2 cellular contexts compared by ENCODE assay signal in the genomic region with DNA sequence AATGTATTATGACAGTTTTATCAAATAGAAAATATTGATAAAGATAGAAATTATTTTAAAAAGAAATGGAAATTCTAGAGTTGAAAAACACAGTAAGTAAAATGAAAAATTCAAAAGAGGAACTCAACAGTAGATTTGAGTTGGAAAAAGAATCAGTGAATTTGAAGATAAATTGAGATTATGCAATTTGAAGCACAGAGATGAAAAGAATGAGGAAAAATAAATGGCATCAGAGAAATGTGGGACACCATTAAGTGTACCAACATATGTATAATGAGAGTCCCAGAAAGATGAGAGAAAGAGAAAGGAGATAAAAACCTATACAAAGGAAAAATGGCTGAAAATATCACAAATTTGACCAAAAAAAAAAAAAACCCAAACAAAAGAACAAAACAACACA.
TF ChIP-seq lines count a peak whose summit lies in the region.

No MANE protein-coding gene starts in this region.

TF ChIP-seq in K562, 482 proteins besides CTCF, POLR2A, EP300 and RAD21 (continues in another document):
- TF ChIP-seq PCBP1 (IDR thresholded peaks at IDR 0.05; ENCODE audit: low read depth, low read length, poor library complexity, severe bottlenecking) (no peak), CREM (IDR thresholded peaks at IDR 0.05; ENCODE audit: low read depth) (no peak), ZNF274 (IDR thresholded peaks at IDR 0.05; ENCODE audit: borderline replicate concordance, low read depth, low read length) (no peak), BRD9 (IDR thresholded peaks at IDR 0.05; ENCODE audit: low read depth, partially characterized antibody) (peak; percentile 76), SMARCA5 (IDR thresholded peaks at IDR 0.05) (no peak), NR2C1 (IDR thresholded peaks at IDR 0.05) (no peak), NR2C1 (tag; IDR thresholded peaks at IDR 0.05) (no peak), HDAC8 (tag; IDR thresholded peaks at IDR 0.05) (no peak), HNRNPK (IDR thresholded peaks at IDR 0.05; ENCODE audit: low read depth, low read length, poor library complexity, severe bottlenecking) (no peak), NFATC3 (IDR thresholded peaks at IDR 0.05) (no peak), STAT5B (CRISPR knock-in tag; IDR thresholded peaks at IDR 0.05) (no peak), KLF13 (tag; IDR thresholded peaks at IDR 0.05; ENCODE audit: borderline replicate concordance, low read depth) (no peak), ZNF197 (CRISPR knock-in tag; IDR thresholded peaks at IDR 0.05; ENCODE audit: low read depth) (no peak), SOX6 (IDR thresholded peaks at IDR 0.05) (no peak), CEBPG (CRISPR knock-in tag; IDR thresholded peaks at IDR 0.05) (no peak), CEBPG (tag; conservative IDR thresholded peaks at IDR 0.05 in 1 of 2, IDR thresholded peaks at IDR 0.05 in 1 of 2) (peak; percentile 38 to 44; a peak in 2 of 4 replicates), SP1 (CRISPR knock-in tag; IDR thresholded peaks at IDR 0.05) (no peak), LEF1 (IDR thresholded peaks at IDR 0.05) (peak; percentile 10; the same call in 1 of the 2 replicates), NR1H2 (CRISPR knock-in tag; IDR thresholded peaks at IDR 0.05) (no peak), TRIM28 (IDR thresholded peaks at IDR 0.05) (peak; percentile 98), KHSRP (IDR thresholded peaks at IDR 0.05) (no peak), ZNF12 (CRISPR knock-in tag; IDR thresholded peaks at IDR 0.05) (no peak), RBBP5 (IDR thresholded peaks at IDR 0.05; ENCODE audit: borderline replicate concordance, insufficient read depth, low read length, poor library complexity, severe bottlenecking) (no peak), SAFB2 (IDR thresholded peaks at IDR 0.05; ENCODE audit: borderline replicate concordance, low read depth, low read length, severe bottlenecking) (no peak), ZNF165 (CRISPR knock-in tag; IDR thresholded peaks at IDR 0.05; ENCODE audit: borderline replicate concordance) (no peak), ZNF584 (CRISPR knock-in tag; IDR thresholded peaks at IDR 0.05; ENCODE audit: low read depth) (no peak)
- TF ChIP-seq, protein P1, sequence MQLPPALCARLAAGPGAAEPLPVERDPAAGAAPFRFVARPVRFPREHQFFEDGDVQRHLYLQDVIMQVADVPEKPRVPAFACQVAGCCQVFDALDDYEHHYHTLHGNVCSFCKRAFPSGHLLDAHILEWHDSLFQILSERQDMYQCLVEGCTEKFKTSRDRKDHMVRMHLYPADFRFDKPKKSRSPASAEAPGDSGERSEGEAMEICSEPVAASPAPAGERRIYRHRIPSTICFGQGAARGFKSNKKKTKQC (CRISPR knock-in tag; IDR thresholded peaks at IDR 0.05), result no peak
- TF ChIP-seq, protein P2, sequence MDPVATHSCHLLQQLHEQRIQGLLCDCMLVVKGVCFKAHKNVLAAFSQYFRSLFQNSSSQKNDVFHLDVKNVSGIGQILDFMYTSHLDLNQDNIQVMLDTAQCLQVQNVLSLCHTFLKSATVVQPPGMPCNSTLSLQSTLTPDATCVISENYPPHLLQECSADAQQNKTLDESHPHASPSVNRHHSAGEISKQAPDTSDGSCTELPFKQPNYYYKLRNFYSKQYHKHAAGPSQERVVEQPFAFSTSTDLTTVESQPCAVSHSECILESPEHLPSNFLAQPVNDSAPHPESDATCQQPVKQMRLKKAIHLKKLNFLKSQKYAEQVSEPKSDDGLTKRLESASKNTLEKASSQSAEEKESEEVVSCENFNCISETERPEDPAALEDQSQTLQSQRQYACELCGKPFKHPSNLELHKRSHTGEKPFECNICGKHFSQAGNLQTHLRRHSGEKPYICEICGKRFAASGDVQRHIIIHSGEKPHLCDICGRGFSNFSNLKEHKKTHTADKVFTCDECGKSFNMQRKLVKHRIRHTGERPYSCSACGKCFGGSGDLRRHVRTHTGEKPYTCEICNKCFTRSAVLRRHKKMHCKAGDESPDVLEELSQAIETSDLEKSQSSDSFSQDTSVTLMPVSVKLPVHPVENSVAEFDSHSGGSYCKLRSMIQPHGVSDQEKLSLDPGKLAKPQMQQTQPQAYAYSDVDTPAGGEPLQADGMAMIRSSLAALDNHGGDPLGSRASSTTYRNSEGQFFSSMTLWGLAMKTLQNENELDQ (CRISPR knock-in tag; IDR thresholded peaks at IDR 0.05; ENCODE audit: borderline replicate concordance), result no peak
- TF ChIP-seq, protein P3, sequence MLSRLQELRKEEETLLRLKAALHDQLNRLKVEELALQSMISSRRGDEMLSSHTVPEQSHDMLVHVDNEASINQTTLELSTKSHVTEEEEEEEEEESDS (CRISPR knock-in tag; IDR thresholded peaks at IDR 0.05), result no peak
- TF ChIP-seq, protein P4, sequence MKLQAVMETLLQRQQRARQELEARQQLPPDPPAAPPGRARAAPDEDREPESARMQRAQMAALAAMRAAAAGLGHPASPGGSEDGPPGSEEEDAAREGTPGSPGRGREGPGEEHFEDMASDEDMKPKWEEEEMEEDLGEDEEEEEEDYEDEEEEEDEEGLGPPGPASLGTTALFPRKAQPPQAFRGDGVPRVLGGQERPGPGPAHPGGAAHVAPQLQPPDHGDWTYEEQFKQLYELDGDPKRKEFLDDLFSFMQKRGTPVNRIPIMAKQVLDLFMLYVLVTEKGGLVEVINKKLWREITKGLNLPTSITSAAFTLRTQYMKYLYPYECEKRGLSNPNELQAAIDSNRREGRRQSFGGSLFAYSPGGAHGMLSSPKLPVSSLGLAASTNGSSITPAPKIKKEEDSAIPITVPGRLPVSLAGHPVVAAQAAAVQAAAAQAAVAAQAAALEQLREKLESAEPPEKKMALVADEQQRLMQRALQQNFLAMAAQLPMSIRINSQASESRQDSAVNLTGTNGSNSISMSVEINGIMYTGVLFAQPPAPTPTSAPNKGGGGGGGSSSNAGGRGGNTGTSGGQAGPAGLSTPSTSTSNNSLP (IDR thresholded peaks at IDR 0.05; ENCODE audit: borderline replicate concordance, low read depth, low read length), result no peak
- TF ChIP-seq, protein P5, sequence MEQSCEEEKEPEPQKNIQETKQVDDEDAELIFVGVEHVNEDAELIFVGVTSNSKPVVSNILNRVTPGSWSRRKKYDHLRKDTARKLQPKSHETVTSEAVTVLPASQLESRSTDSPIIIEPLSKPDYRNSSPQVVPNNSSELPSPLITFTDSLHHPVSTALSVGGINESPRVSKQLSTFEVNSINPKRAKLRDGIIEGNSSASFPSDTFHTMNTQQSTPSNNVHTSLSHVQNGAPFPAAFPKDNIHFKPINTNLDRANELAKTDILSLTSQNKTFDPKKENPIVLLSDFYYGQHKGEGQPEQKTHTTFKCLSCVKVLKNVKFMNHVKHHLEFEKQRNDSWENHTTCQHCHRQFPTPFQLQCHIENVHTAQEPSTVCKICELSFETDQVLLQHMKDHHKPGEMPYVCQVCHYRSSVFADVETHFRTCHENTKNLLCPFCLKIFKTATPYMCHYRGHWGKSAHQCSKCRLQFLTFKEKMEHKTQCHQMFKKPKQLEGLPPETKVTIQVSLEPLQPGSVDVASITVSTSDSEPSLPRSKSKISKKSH (CRISPR knock-in tag; IDR thresholded peaks at IDR 0.05), result peak; percentile 92

TF ChIP-seq in liver, 16 proteins besides CTCF, POLR2A, EP300 and RAD21:
- TF ChIP-seq JUND (IDR thresholded peaks at IDR 0.05) (no peak), GABPA (IDR thresholded peaks at IDR 0.05 in 1 of 2, conservative IDR thresholded peaks at IDR 0.05 in 1 of 2) (no peak), HNF4A (conservative IDR thresholded peaks at IDR 0.05) (no peak), NR2F2 (IDR thresholded peaks at IDR 0.05) (no peak), RXRA (IDR thresholded peaks at IDR 0.05) (no peak), EGR1 (IDR thresholded peaks at IDR 0.05; ENCODE audit: low read depth in 2 of 2) (no peak)
- TF ChIP-seq, protein P6, sequence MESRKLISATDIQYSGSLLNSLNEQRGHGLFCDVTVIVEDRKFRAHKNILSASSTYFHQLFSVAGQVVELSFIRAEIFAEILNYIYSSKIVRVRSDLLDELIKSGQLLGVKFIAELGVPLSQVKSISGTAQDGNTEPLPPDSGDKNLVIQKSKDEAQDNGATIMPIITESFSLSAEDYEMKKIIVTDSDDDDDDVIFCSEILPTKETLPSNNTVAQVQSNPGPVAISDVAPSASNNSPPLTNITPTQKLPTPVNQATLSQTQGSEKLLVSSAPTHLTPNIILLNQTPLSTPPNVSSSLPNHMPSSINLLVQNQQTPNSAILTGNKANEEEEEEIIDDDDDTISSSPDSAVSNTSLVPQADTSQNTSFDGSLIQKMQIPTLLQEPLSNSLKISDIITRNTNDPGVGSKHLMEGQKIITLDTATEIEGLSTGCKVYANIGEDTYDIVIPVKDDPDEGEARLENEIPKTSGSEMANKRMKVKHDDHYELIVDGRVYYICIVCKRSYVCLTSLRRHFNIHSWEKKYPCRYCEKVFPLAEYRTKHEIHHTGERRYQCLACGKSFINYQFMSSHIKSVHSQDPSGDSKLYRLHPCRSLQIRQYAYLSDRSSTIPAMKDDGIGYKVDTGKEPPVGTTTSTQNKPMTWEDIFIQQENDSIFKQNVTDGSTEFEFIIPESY (IDR thresholded peaks at IDR 0.05), result no peak
